Comparison of ENCODE assay signal across 9 cellular contexts in the genomic region with DNA sequence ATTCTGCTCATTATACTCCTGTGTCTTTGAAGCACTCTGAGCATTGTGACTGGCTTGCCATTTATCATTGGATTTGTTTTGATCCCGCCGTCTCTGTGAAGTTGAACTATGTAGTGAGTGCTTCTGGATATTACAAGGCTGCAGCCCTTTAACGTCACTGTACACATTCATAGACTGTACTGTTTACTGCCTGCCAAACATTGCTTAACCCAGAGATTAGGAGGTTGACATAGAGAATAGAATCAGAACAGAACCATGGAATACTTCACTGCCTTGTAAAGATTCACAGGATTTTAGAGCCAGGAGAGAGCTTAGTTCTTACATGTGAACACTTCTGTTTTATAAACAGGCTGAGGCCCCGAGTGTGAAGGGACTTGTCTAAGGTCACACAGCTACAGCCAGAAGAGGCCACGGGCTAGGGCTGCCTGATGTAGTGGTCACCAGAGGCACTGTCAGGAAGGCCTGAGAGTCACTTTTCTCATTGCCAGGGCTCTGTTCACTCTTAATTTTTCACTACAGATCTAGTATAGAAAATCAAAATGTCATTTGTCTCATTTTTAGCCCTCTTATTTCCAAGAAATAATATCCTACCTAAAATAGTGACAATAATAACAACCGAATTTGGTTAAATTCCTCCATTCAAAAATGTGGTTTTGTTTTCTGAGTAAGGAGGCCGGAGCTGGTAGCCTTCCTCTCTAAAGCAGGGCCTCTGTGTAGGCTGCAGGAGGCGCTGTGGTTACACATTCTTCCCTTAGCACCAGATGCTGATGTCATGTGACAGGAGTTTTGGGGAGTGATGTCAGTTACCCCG.
DNase-seq lines count a peak whose midpoint lies in the region; ATAC-seq, FAIRE-seq and TF ChIP-seq lines count a peak whose summit lies in the region.
"Had no signal": no experiment of that assay in that cellular context is flagged by ENCODE, and none has a peak within 500 bp of the region (broad histone marks: within the 10 kb centered on the region; RNA-seq: fewer than 3 reads in every experiment).

No MANE protein-coding gene starts in this region.

- H3K27me3 ChIP-seq in left lung: no peaks in the 10 kb centered on the region

- peaks cover 3 to 100% of the 10 kb centered on the region in 2 donors for H3K36me3 ChIP-seq in left lung

- H3K4me1 ChIP-seq in left lung: peaks cover 0 to 11% of the 10 kb centered on the region in 2 donors
- H3K4me1 ChIP-seq: HAP-1 had no signal

- DNase-seq in stimulated activated CD4-positive, alpha-beta T cell treated with anti-CD3 and anti-CD28 coated beads, Interleukin-12 subunit alpha, Interleukin-12 subunit beta, amount 100 ng/mL, for 48 hours (ENCODE audit: low read depth in 2 of 3, low spot score in 1 of 3): peak; percentile 15 to 32 (median 17)
- DNase-seq in stimulated activated CD4-positive, alpha-beta T cell treated with anti-CD3 and anti-CD28 coated beads, Interleukin-12 subunit alpha, Interleukin-12 subunit beta, amount 100 ng/mL, for 4 hours: no peak
- DNase-seq in HTR-8/SVneo (ENCODE audit: insufficient read length, low spot score) (peak; percentile 35), T-helper 9 cell (peak; percentile 14), cerebellar cortex (ENCODE audit: low spot score) (peak; percentile 56), left lung (no peak)
- peak; percentile 13 to 28 (median 13) for DNase-seq in stimulated activated CD4-positive, alpha-beta T cell treated with anti-CD3 and anti-CD28 coated beads, TNF-alpha, amount 100 ng/mL, for 48 hours (ENCODE audit: low read depth in 3 of 3)

- FAIRE-seq in HTR-8/SVneo (lab: Jason Lieb, UNC): no peak

- no peak overlapping the region for H3K4me3 ChIP-seq in left lung
- H3K4me3 ChIP-seq: HAP-1 had no signal

- H3K9me3 ChIP-seq in left lung: no peaks in the 10 kb centered on the region
- H3K9me3 ChIP-seq: HAP-1 had no signal

- ATAC-seq in left lung: peak; percentile 80
- no peak for ATAC-seq in GM19395 (IDR thresholded peaks at IDR 0.05; ENCODE audit: unreplicated experiment)

- H3K27ac ChIP-seq in left lung: peak overlapping the region in 1 of 2 donors; percentile 25

- TF ChIP-seq CTCF in left lung (IDR thresholded peaks at IDR 0.05): peak; percentile 51 to 61

- intact Hi-C loops in left lung (cut with DNase I): loop anchor here in 1 of 2 donors (10.0 kb wide), 1 partner anchor 56 kb away; no protein-coding TSS in a partner anchor

Comparison
In these comparisons a context has a peak if more than half of its experiments do, and no peak if none do; other contexts are left out.
1. DNase-seq: peak in stimulated activated CD4-positive, alpha-beta T cell treated with anti-CD3 and anti-CD28 coated beads, Interleukin-12 subunit alpha, Interleukin-12 subunit beta, amount 100 ng/mL, for 48 hours (3 of 3), HTR-8/SVneo (single experiment), T-helper 9 cell (single experiment), cerebellar cortex (single experiment) and stimulated activated CD4-positive, alpha-beta T cell treated with anti-CD3 and anti-CD28 coated beads, TNF-alpha, amount 100 ng/mL, for 48 hours (3 of 3); none in stimulated activated CD4-positive, alpha-beta T cell treated with anti-CD3 and anti-CD28 coated beads, Interleukin-12 subunit alpha, Interleukin-12 subunit beta, amount 100 ng/mL, for 4 hours (single experiment) and left lung (0 of 2).